ENCODE assay signal across 8 cellular contexts in genomic region chr1:54403808-54404261, GRCh38. TPM values are rescaled to one million over a fixed set of nuclear protein-coding genes. Genes with fewer than 3 reads are reported as not detected.
DNase-seq lines count a peak whose midpoint lies in the region; ATAC-seq, FAIRE-seq and TF ChIP-seq lines count a peak whose summit lies in the region.

No MANE protein-coding gene starts in this region.

- no peak for FAIRE-seq in GM12891 (lab: Jason Lieb, UNC)

- in situ Hi-C loops in ACHN (cut with HindIII; ENCODE audit: low pct_ligation_motif_present, low pct_unique_long_range_greater_than_20kb, low sequenced_read_pairs) = no loop called here

- no peak for TF ChIP-seq EP300 in sigmoid colon (IDR thresholded peaks at IDR 0.05)

- intact Hi-C loops in sigmoid colon (cut with DNase I) = loop anchor here (5.0 kb wide), 2 partner anchors 37 to 77 kb away; no protein-coding TSS in a partner anchor

- H3K9me3 ChIP-seq in sigmoid colon = no peaks in the 10 kb centered on the region

- H3K27ac ChIP-seq in sigmoid colon = peak overlapping the region in 3 of 4 donors; percentile 96 to 100 (median 99)

- peaks cover 0 to 57% (median 43%) of the 10 kb centered on the region in 4 donors for H3K4me1 ChIP-seq in sigmoid colon

- TF ChIP-seq CTCF in epithelial cell of proximal tubule (conservative IDR thresholded peaks at IDR 0.05; ENCODE audit: low read depth, low read length) (no peak), sigmoid colon (IDR thresholded peaks at IDR 0.05) (no peak)

- peaks cover 0 to 36% (median 19%) of the 10 kb centered on the region in 4 donors for H3K36me3 ChIP-seq in sigmoid colon

- ATAC-seq in GM18870 (IDR thresholded peaks at IDR 0.05; ENCODE audit: unreplicated experiment) (no peak), esophagus mucosa (no peak)

- H3K4me3 ChIP-seq in epithelial cell of proximal tubule (ENCODE audit: low read depth, low read length) (peak overlapping the region; percentile 12), sigmoid colon (peak overlapping the region in 3 of 4 donors; percentile 75 to 99 (median 90))

- TF ChIP-seq POLR2A in GM12891 (IDR thresholded peaks at IDR 0.05; ENCODE audit: low read depth, low read length) (no peak), sigmoid colon (IDR thresholded peaks at IDR 0.05) (no peak)

- WGBS in sigmoid colon, 2 donors = 38 to 63% methylated on average over 10 of the region's 10 CpGs

- DNase-seq in GM12891 (ENCODE audit: insufficient read length, low spot score) = no peak
- DNase-seq in RPMI7951 (ENCODE audit: low read depth) = peak; percentile 65
- no peak for DNase-seq in epithelial cell of proximal tubule (ENCODE audit: low read depth)
- DNase-seq in sigmoid colon = no peak
- no peak for DNase-seq in DMS153 (lab: John Stamatoyannopoulos, UW)
- no peak for DNase-seq in ACHN

- no peaks in the 10 kb centered on the region for H3K27me3 ChIP-seq in sigmoid colon

TF ChIP-seq in GM12891, 5 proteins besides CTCF, POLR2A, EP300 and RAD21:
- TF ChIP-seq PAX5 (IDR thresholded peaks at IDR 0.05; ENCODE audit: insufficient read depth, low read length, severe bottlenecking) (no peak), SPI1 (IDR thresholded peaks at IDR 0.05; ENCODE audit: low read depth, low read length) (0 out of 2 replicates have a peak, but pooled peaks have one; percentile 12)

RNA-seq across cellular contexts. Expression of gene SSBP3, which starts 2.4 kb away (rescaled TPM):
- 14.3 TPM for polyA plus RNA-seq in GM12891 (2012; ENCODE audit: low read depth, missing spikeins)
- 21.1 and 26.0 TPM in 2 replicates for total RNA-seq in RPMI7951 (2014; rRNA removed; shearing (Covaris generic))
- total RNA-seq in epithelial cell of proximal tubule (7.8 and 13.1 TPM in 2 replicates), sigmoid colon (10 to 100 TPM; 27.4 to 38.5 (median 34.8) TPM), esophagus mucosa (39.3 TPM)
- polyA plus RNA-seq in sigmoid colon = 10 to 100 TPM; 40.1 to 62.5 (median 41.8) TPM
